ENCODE assay signal across 8 cellular contexts in the genomic region with DNA sequence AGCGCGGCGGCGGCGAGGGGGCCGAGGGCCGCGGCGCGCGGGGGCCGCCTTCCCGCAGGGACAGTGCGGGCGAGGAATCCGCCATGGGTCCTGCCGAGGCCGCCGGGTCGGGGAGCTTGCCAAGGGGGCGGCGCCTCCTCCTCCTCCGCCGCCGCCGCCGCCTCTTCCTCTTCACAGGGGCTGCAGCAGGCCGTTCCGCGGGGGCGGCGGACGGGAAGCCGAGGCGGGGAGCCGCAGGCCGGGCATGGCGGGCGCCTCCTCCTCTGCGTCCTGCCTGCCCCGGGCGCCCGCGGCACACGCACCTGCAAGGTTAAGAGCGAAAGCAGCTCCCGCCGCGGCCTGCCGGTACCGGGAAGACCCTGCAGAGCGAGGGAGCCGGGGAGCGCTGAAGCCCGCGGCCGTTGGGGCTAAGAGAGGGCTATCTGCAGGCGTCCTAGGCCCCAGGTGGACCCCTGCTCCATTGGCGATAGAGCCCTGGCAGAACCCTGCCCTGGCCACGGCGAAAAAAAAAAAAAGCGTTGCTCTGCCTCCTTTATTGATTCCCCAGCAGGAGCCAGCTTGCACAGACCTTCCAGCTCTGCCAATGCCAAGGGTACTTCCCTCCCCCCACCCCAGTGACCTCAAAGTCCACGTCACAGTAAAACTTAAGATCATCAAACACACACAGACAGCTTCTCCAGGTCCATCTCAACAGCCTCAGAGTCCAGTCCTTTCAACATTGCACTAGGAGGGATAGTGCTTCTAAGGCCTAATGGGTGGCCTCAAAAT. TPM values are rescaled to one million over a fixed set of nuclear protein-coding genes. Genes with fewer than 3 reads are reported as not detected.
DNase-seq lines count a peak whose midpoint lies in the region; ATAC-seq and TF ChIP-seq lines count a peak whose summit lies in the region.

A gene with protein sequence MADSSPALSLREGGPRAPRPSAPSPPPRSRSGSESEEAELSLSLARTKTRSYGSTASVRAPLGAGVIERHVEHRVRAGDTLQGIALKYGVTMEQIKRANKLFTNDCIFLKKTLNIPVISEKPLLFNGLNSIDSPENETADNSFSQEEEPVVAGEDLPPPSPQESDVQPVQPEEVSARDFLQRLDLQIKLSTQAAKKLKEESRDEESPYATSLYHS (minus strand): TSS at position 118 of the 768 bp plus-strand sequence. CDS start 33 bp downstream, at position 85.

- no peaks in the 10 kb centered on the region for H3F3A ChIP-seq in SK-N-SH (replicated peaks; ENCODE audit: insufficient read depth)

- no peak for TF ChIP-seq CTCF in SK-N-SH (IDR thresholded peaks at IDR 0.05)
- TF ChIP-seq CTCF in heart left ventricle (IDR thresholded peaks at IDR 0.05): no peak
- TF ChIP-seq CTCF in uterus (IDR thresholded peaks at IDR 0.05): no peak

- POLR2A ChIA-PET in SK-N-SH (lab: Yijun Ruan, JAX): interaction anchor here (0.9 to 1.7 kb wide), 7 partner anchors 11 to 234 kb away, joined by 3 to 7 read pairs (median 4); a partner anchor contains a TSS

- peaks cover 0 to 23% of the 10 kb centered on the region in 2 experiments; a peak in 2 of 4 replicates for H3K4me1 ChIP-seq in SK-N-SH (ENCODE audit: control insufficient read depth in 1 of 2, insufficient read depth in 2 of 2, low read depth in 1 of 2, low read length in 1 of 2)
- H3K4me1 ChIP-seq in heart left ventricle: peaks cover 0 to 48% (median 19%) of the 10 kb centered on the region in 12 donors
- peaks cover 0 to 5% of the 10 kb centered on the region in 2 donors for H3K4me1 ChIP-seq in uterus

- peaks cover 10% of the 10 kb centered on the region for H3K79me2 ChIP-seq in SK-N-SH (ENCODE audit: insufficient read depth)

- intact Hi-C loops in heart left ventricle (cut with DNase I): no loop called here
- intact Hi-C loops in uterus (cut with DNase I; ENCODE audit: low total_unique reads): no loop called here

- no peak for TF ChIP-seq RAD21 in SK-N-SH (IDR thresholded peaks at IDR 0.05; ENCODE audit: low read length)

- no peaks in the 10 kb centered on the region for H3K27me3 ChIP-seq in SK-N-SH (ENCODE audit: insufficient read depth)
- H3K27me3 ChIP-seq in heart left ventricle: no peaks in the 10 kb centered on the region
- H3K27me3 ChIP-seq in uterus: no peaks in the 10 kb centered on the region

- peak within 1 kb of the TSS; percentile 89 for H2AFZ ChIP-seq in SK-N-SH (ENCODE audit: low read depth)

- ATAC-seq in GM19328 (IDR thresholded peaks at IDR 0.05; ENCODE audit: unreplicated experiment) (peak; percentile 45), heart left ventricle (peak; percentile 41 to 96 (median 96))

- 14% methylated on average over 8 of the region's 63 CpGs for WGBS in SK-N-SH (ENCODE audit: low lambda C conversion rate)
- 1 to 2% (median 1%) methylated on average over 9 to 63 of the region's 63 CpGs for WGBS in heart left ventricle, 4 donors

- peak within 1 kb of the TSS; percentile 67 for H3K4me2 ChIP-seq in SK-N-SH

- no peak for TF ChIP-seq EP300 in SK-N-SH (IDR thresholded peaks at IDR 0.05; ENCODE audit: borderline replicate concordance in 1 of 2, low read depth in 1 of 2, low read length in 1 of 2)

- H4K20me1 ChIP-seq in SK-N-SH (ENCODE audit: insufficient read depth): no peaks in the 10 kb centered on the region

- CTCF ChIA-PET in SK-N-SH (lab: Yijun Ruan, JAX): interaction anchor here (1.0 to 17.1 kb wide), 8 partner anchors 11 to 88 kb away, joined by 3 to 130 read pairs (median 7); no protein-coding TSS in a partner anchor

- DNase-seq in C1 segment of cervical spinal cord (lab: John Stamatoyannopoulos, UW): peak in 12 of 14 donors; percentile 20 to 82 (median 65)
- peak; percentile 42 for DNase-seq in HK-2 (ENCODE audit: unreplicated experiment)
- DNase-seq in SK-N-SH: peak; percentile 87
- DNase-seq in activated naive CD8-positive, alpha-beta T cell treated with anti-CD3 and anti-CD28 coated beads, Interleukin-2, amount 50 U/mL, for 16 hours (ENCODE audit: low read depth, low spot score): peak; percentile 28
- peak; percentile 88 to 92 (median 90) for DNase-seq in heart left ventricle
- peak; percentile 62 for DNase-seq in pons (ENCODE audit: low spot score)
- peak; percentile 81 to 86 for DNase-seq in uterus

- no peaks in the 10 kb centered on the region for H3K9me2 ChIP-seq in SK-N-SH

- no peaks in the 10 kb centered on the region for H3K36me3 ChIP-seq in SK-N-SH (replicated peaks in 1 of 2; ENCODE audit: control insufficient read depth in 1 of 2, insufficient read depth in 2 of 2, low read length in 1 of 2)
- no peaks in the 10 kb centered on the region for H3K36me3 ChIP-seq in heart left ventricle
- H3K36me3 ChIP-seq in uterus: no peaks in the 10 kb centered on the region

- peak within 1 kb of the TSS; percentile 45; the same call in 1 of the 2 replicates for H3K9ac ChIP-seq in SK-N-SH

- TF ChIP-seq POLR2A in heart left ventricle (IDR thresholded peaks at IDR 0.05) (no peak), uterus (IDR thresholded peaks at IDR 0.05) (peak; percentile 34 to 52)

- H3K4me3 ChIP-seq in SK-N-SH (ENCODE audit: low read depth in 2 of 2, low read length in 1 of 2): peak within 1 kb of the TSS; percentile 65 to 74
- peak within 1 kb of the TSS; percentile 62 to 93 (median 76) for H3K4me3 ChIP-seq in heart left ventricle
- peak within 1 kb of the TSS; percentile 63 to 94 for H3K4me3 ChIP-seq in uterus

- H3K27ac ChIP-seq in SK-N-SH (ENCODE audit: low read depth in 2 of 2, low read length in 1 of 2) (peak within 1 kb of the TSS in 1 of 2 experiments; percentile 87; a peak in 2 of 4 replicates), heart left ventricle (peak within 1 kb of the TSS; percentile 65 to 92 (median 86)), uterus (peak within 1 kb of the TSS; percentile 86 to 97)

- H3K9me3 ChIP-seq in SK-N-SH (no peaks in the 10 kb centered on the region), heart left ventricle (no peaks in the 10 kb centered on the region), uterus (no peaks in the 10 kb centered on the region)

TF ChIP-seq in SK-N-SH, 30 proteins besides CTCF, POLR2A, EP300 and RAD21 (continues in another document):
- TF ChIP-seq TAF1 (IDR thresholded peaks at IDR 0.05; ENCODE audit: borderline replicate concordance, low read depth, low read length) (no peak), RCOR1 (IDR thresholded peaks at IDR 0.05; ENCODE audit: low read length) (no peak), SIN3A (IDR thresholded peaks at IDR 0.05; ENCODE audit: borderline replicate concordance, low read depth, low read length) (no peak), RFX5 (IDR thresholded peaks at IDR 0.05; ENCODE audit: low read length) (no peak), NRF1 (IDR thresholded peaks at IDR 0.05; ENCODE audit: low read depth, low read length) (no peak), CHD2 (IDR thresholded peaks at IDR 0.05; ENCODE audit: low read length, partially characterized antibody) (no peak), EZH2phosphoT487 (IDR thresholded peaks at IDR 0.05; ENCODE audit: borderline replicate concordance, low read depth) (no peak), TEAD4 (IDR thresholded peaks at IDR 0.05; ENCODE audit: borderline replicate concordance, insufficient read depth) (no peak), GATA2 (CRISPR knock-in tag; IDR thresholded peaks at IDR 0.05) (no peak), YY1 (IDR thresholded peaks at IDR 0.05; ENCODE audit: low read depth) (peak; percentile 38; the same call in 1 of the 2 replicates)
- TF ChIP-seq, protein P1, sequence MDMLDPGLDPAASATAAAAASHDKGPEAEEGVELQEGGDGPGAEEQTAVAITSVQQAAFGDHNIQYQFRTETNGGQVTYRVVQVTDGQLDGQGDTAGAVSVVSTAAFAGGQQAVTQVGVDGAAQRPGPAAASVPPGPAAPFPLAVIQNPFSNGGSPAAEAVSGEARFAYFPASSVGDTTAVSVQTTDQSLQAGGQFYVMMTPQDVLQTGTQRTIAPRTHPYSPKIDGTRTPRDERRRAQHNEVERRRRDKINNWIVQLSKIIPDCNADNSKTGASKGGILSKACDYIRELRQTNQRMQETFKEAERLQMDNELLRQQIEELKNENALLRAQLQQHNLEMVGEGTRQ (IDR thresholded peaks at IDR 0.05; ENCODE audit: borderline replicate concordance, low read depth, low read length): no peak
- TF ChIP-seq, protein P2, sequence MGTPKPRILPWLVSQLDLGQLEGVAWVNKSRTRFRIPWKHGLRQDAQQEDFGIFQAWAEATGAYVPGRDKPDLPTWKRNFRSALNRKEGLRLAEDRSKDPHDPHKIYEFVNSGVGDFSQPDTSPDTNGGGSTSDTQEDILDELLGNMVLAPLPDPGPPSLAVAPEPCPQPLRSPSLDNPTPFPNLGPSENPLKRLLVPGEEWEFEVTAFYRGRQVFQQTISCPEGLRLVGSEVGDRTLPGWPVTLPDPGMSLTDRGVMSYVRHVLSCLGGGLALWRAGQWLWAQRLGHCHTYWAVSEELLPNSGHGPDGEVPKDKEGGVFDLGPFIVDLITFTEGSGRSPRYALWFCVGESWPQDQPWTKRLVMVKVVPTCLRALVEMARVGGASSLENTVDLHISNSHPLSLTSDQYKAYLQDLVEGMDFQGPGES (IDR thresholded peaks at IDR 0.05; ENCODE audit: low read depth, low read length): no peak

RNA-seq across cellular contexts. Expression of the gene that starts here (rescaled TPM):
- 10.3 and 14.2 TPM in 2 replicates for polyA plus RNA-seq in SK-N-SH (2012; rRNA removed)
- polyA plus RNA-seq in SK-N-SH (2012; cell fraction: cytosol; rRNA removed): 20.2 and 24.9 TPM in 2 replicates
- 6.6 and 8.0 TPM in 2 replicates for polyA plus RNA-seq in SK-N-SH (2012; cell fraction: nucleus; rRNA removed)
- 1 to 10 TPM; 3.1 to 8.7 (median 5.7) TPM for total RNA-seq in heart left ventricle
- 1 to 10 TPM; 5.3 to 5.7 TPM for polyA plus RNA-seq in heart left ventricle
- total RNA-seq in uterus: 10 to 100 TPM in 3 of 4 donors, 1 to 10 TPM in 1; 8.5 to 44.7 (median 25.0) TPM

Comparison
In these comparisons a context has a peak if more than half of its experiments do, and no peak if none do; other contexts are left out.
1. DNase-seq: peak in every context shown above with its lines; median percentile 90 in heart left ventricle; 87 in SK-N-SH; 84 in uterus; 65 in C1 segment of cervical spinal cord; 62 in pons; 42 in HK-2; 28 in activated naive CD8-positive, alpha-beta T cell treated with anti-CD3 and anti-CD28 coated beads, Interleukin-2, amount 50 U/mL, for 16 hours.
2. POLR2A ChIP-seq: peak in uterus (2 of 2); none in heart left ventricle (0 of 2).
3. Peak in every context shown above with its lines, with median percentiles within 50 percentile points of each other: H3K4me3 ChIP-seq.